Comparison of ENCODE assay signal across 20 cellular contexts in the genomic region with DNA sequence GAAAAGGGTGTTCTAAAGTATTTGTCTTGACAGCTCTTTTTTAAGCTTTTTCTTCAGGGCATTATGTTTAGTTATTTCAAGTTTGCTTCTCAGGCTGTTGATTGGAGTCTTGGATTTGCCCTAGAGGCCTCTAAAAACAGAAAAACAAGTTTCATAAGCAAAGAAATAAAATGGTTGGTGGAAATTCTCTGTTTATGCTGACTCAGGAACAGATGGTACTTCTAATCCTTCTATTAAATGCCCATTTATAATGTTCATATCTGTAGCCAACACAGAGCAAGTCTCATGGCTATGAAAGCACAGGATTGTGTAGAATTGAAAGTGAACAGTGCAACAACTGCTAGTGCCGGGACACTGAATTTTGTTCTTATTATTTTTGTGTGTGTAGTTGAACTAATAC.
A peak's percentile ranks its signal among the peaks of the same experiment; 100 is the strongest.
DNase-seq lines count a peak whose midpoint lies in the region; ATAC-seq lines count a peak whose summit lies in the region.
"Had no signal": no experiment of that assay in that cellular context is flagged by ENCODE, and none has a peak within 500 bp of the region (broad histone marks: within the 10 kb centered on the region; RNA-seq: fewer than 3 reads in every experiment).

No MANE protein-coding gene starts in this region.

- no peaks in the 10 kb centered on the region for H3K9me3 Mint-ChIP-seq in activated naive CD4-positive, alpha-beta T cell treated with anti-CD3 and anti-CD28 coated beads, Interleukin-2, amount 50 U/mL, for 72 hours

- ATAC-seq in HG02981 (IDR thresholded peaks at IDR 0.05; ENCODE audit: unreplicated experiment) (no peak), HG03565 (IDR thresholded peaks at IDR 0.05; ENCODE audit: unreplicated experiment) (no peak)
- no peak for ATAC-seq in activated naive CD4-positive, alpha-beta T cell treated with anti-CD3 and anti-CD28 coated beads, Interleukin-2, amount 50 U/mL, for 72 hours
- ATAC-seq: T-cell had no signal

- H3K36me3 Mint-ChIP-seq in activated naive CD4-positive, alpha-beta T cell treated with anti-CD3 and anti-CD28 coated beads, Interleukin-2, amount 50 U/mL, for 72 hours, result no peaks in the 10 kb centered on the region
- H3K36me3 Mint-ChIP-seq: CD4-positive, alpha-beta memory T cell; IgD-negative memory B cell; T-cell had no signal

- peak; percentile 85 for DNase-seq in DMS 273 treated with DMSO at 0.1 percent for 48 hours (lab: John Stamatoyannopoulos, UW)
- DNase-seq in NCI-H1694 treated with DMSO at 0.1 percent for 48 hours (lab: John Stamatoyannopoulos, UW), result peak; percentile 64
- peak; percentile 47 for DNase-seq in NCI-H524 treated with DMSO at 0.1 percent for 48 hours (lab: John Stamatoyannopoulos, UW)
- DNase-seq in pons (ENCODE audit: low spot score), result peak; percentile 11
- no peak for DNase-seq in activated naive CD4-positive, alpha-beta T cell treated with anti-CD3 and anti-CD28 coated beads, Interleukin-2, amount 50 U/mL, for 72 hours (ENCODE audit: low spot score in 2 of 2)
- DNase-seq: CD4-positive, alpha-beta memory T cell; COR-L47; DMS79 treated with DMSO at 0.1 percent for 48 hours; GM23248; H7; NCI-H1092; NCI-H1417 treated with DMSO at 0.1 percent for 48 hours; NCI-H187 treated with DMSO at 0.1 percent for 48 hours; NCI-H2227 treated with DMSO at 0.1 percent for 48 hours; NCI-H510A treated with DMSO at 0.1 percent for 48 hours; NCI-H774; T-cell had no signal

- H3K27ac Mint-ChIP-seq in activated naive CD4-positive, alpha-beta T cell treated with anti-CD3 and anti-CD28 coated beads, Interleukin-2, amount 50 U/mL, for 72 hours, result no peak overlapping the region
- H3K27ac Mint-ChIP-seq: CD4-positive, alpha-beta memory T cell; IgD-negative memory B cell; T-cell had no signal

Comparison
In these comparisons a context has a peak if more than half of its experiments do, and no peak if none do; other contexts are left out.
1. DNase-seq: peak in DMS 273 treated with DMSO at 0.1 percent for 48 hours (single experiment), NCI-H1694 treated with DMSO at 0.1 percent for 48 hours (single experiment), NCI-H524 treated with DMSO at 0.1 percent for 48 hours (single experiment) and pons (single experiment); none in activated naive CD4-positive, alpha-beta T cell treated with anti-CD3 and anti-CD28 coated beads, Interleukin-2, amount 50 U/mL, for 72 hours (0 of 2).